ENCODE assay signal across 21 cellular contexts in genomic region chr2:120990451-120990871, GRCh38.
A peak's percentile ranks its signal among the peaks of the same experiment; 100 is the strongest.
DNase-seq lines count a peak whose midpoint lies in the region; ATAC-seq, FAIRE-seq and TF ChIP-seq lines count a peak whose summit lies in the region.
"Had no signal": no experiment of that assay in that cellular context is flagged by ENCODE, and none has a peak within 500 bp of the region (broad histone marks: within the 10 kb centered on the region; RNA-seq: fewer than 3 reads in every experiment).

No MANE protein-coding gene starts in this region.

- TF ChIP-seq CTCF in H1 (IDR thresholded peaks at IDR 0.05; ENCODE audit: control extremely low read depth in 1 of 3, insufficient read depth in 1 of 3, low read depth in 1 of 3, low read length in 3 of 3): no peak
- no peak for TF ChIP-seq CTCF in Peyer's patch (IDR thresholded peaks at IDR 0.05)

- H3K4me1 ChIP-seq in H1 (replicated peaks in 1 of 4; ENCODE audit: control insufficient read depth in 3 of 4, insufficient read depth in 4 of 4, low read length in 3 of 4) (no peaks in the 10 kb centered on the region; a peak in 1 of 7 replicates), Peyer's patch (no peaks in the 10 kb centered on the region)
- H3K4me1 ChIP-seq: ascending aorta had no signal

- H4K91ac ChIP-seq in H1 (replicated peaks; ENCODE audit: insufficient read length, low read length): no peak overlapping the region

- peaks cover 3% of the 10 kb centered on the region; the same call in 1 of the 2 replicates for H3K79me1 ChIP-seq in H1 (ENCODE audit: low read depth, low read length)

- H4K20me1 ChIP-seq in H1 (replicated peaks in 1 of 2; ENCODE audit: control insufficient read depth in 1 of 2, insufficient read depth in 2 of 2, low read length in 2 of 2): peaks cover 8% of the 10 kb centered on the region in 2 experiments

- H3K9me3 ChIP-seq in H1 (ENCODE audit: insufficient read depth in 2 of 2, low read depth in 1 of 2, low read length in 1 of 2) (no peaks in the 10 kb centered on the region), Peyer's patch (no peaks in the 10 kb centered on the region)
- H3K9me3 ChIP-seq: ascending aorta had no signal

- H3K56ac ChIP-seq in H1 (replicated peaks; ENCODE audit: insufficient read length, low read depth, low read length): no peak overlapping the region

- H2AK5ac ChIP-seq in H1 (ENCODE audit: low read depth, low read length): no peak overlapping the region

- H3K27me3 ChIP-seq in H1 (replicated peaks in 1 of 4; ENCODE audit: control insufficient read depth in 3 of 4, extremely low read depth in 1 of 4, insufficient read depth in 3 of 4, low read length in 3 of 4) (no peaks in the 10 kb centered on the region), Peyer's patch (no peaks in the 10 kb centered on the region)
- H3K27me3 ChIP-seq: ascending aorta had no signal

- no peak overlapping the region for H3K18ac ChIP-seq in H1 (ENCODE audit: extremely low read depth, low read length)

- no peak overlapping the region for H2BK20ac ChIP-seq in H1 (ENCODE audit: low read length)

- H3K9ac ChIP-seq in H1 (replicated peaks in 1 of 4; ENCODE audit: extremely low read depth in 1 of 4, low read depth in 3 of 4, low read length in 3 of 4): no peak overlapping the region

- POLR2A ChIA-PET in H1 (lab: Charles Lee; ENCODE audit: partially characterized antibody): no interaction called here

- H4K8ac ChIP-seq in H1 (ENCODE audit: extremely low read depth, insufficient read depth, low read length): no peak overlapping the region

- DNase-seq in GM04504 (ENCODE audit: low read depth) (peak; percentile 17), H1 (ENCODE audit: low read depth in 1 of 2, low spot score in 2 of 2) (peak in 1 of 2 experiments; percentile 39), myocyte (ENCODE audit: low read depth) (peak; percentile 3), Peyer's patch (no peak), COR-L47 (lab: John Stamatoyannopoulos, UW) (no peak)
- DNase-seq: activated naive CD4-positive, alpha-beta T cell treated with anti-CD3 and anti-CD28 coated beads, Interleukin-2, amount 50 U/mL, for 16 hours; AML-193; GF-D8; Kasumi-1; NCI-H1417 treated with DMSO at 0.1 percent for 48 hours; NCI-H2107; NCI-H524; nucleus accumbens; stimulated activated CD4-positive, alpha-beta T cell treated with anti-CD3 and anti-CD28 coated beads, Interleukin-4, amount 100 ng/mL, for 4 hours; T-helper 9 cell had no signal

- H3K4me3 ChIP-seq in H1 (ENCODE audit: extremely low read depth in 1 of 4, insufficient read depth in 2 of 4, low read depth in 3 of 4, low read length in 4 of 4) (no peak overlapping the region), Peyer's patch (no peak overlapping the region)
- H3K4me3 ChIP-seq: ascending aorta had no signal

- TF ChIP-seq POLR2A in H1 (IDR thresholded peaks at IDR 0.05; ENCODE audit: control extremely low read depth in 1 of 2, low read depth in 2 of 2, low read length in 2 of 2): no peak
- no peak for TF ChIP-seq POLR2A in Peyer's patch (IDR thresholded peaks at IDR 0.05)

- H2BK15ac ChIP-seq in H1 (ENCODE audit: low read length): no peak overlapping the region

- no peak overlapping the region for H4K5ac ChIP-seq in H1 (ENCODE audit: insufficient read length, low read depth, low read length)

- H3K4ac ChIP-seq in H1 (replicated peaks; ENCODE audit: insufficient read length, low read depth, low read length): no peak overlapping the region

- no peak overlapping the region for H3K23ac ChIP-seq in H1 (ENCODE audit: insufficient read length)

- CTCF ChIA-PET in H1 (lab: Charles Lee; ENCODE audit: partially characterized antibody): interaction anchor here (0.6 to 1.3 kb wide), 3 partner anchors 32 to 290 kb away, joined by 3 read pairs; no protein-coding TSS in a partner anchor

- TF ChIP-seq EP300 in Ishikawa (IDR thresholded peaks at IDR 0.05; ENCODE audit: borderline replicate concordance) (no peak), H1 (IDR thresholded peaks at IDR 0.05; ENCODE audit: borderline replicate concordance in 1 of 2, low read depth in 2 of 2, low read length in 2 of 2) (no peak)

- no peak overlapping the region for H3K14ac ChIP-seq in H1 (ENCODE audit: insufficient read length)

- H3K4me2 ChIP-seq in H1 (ENCODE audit: insufficient read depth in 1 of 2, low read depth in 2 of 2, low read length in 2 of 2): no peak overlapping the region

- peaks cover 11 to 53% (median 43%) of the 10 kb centered on the region in 4 experiments for H3K36me3 ChIP-seq in H1 (ENCODE audit: control insufficient read depth in 2 of 4, insufficient read depth in 4 of 4, low read length in 3 of 4)
- no peaks in the 10 kb centered on the region for H3K36me3 ChIP-seq in Peyer's patch

- H3K27ac ChIP-seq in H1 (ENCODE audit: low read depth, low read length): no peak overlapping the region
- H3K27ac ChIP-seq in Peyer's patch: no peak overlapping the region
- H3K27ac ChIP-seq: ascending aorta had no signal

- ATAC-seq in GM21367 (IDR thresholded peaks at IDR 0.05; ENCODE audit: unreplicated experiment): no peak
- no peak for ATAC-seq in GM19351 (IDR thresholded peaks at IDR 0.05; ENCODE audit: unreplicated experiment)
- ATAC-seq: CD8-positive, alpha-beta T cell; stimulated activated naive CD8-positive, alpha-beta T cell treated with anti-CD3 and anti-CD28 coated beads, Interleukin-15, amount 100 ng/mL, for 72 hours had no signal

- WGBS in H1 (ENCODE audit: extremely low coverage in 1 of 2, insufficient coverage in 1 of 2, insufficient read length in 1 of 2, insufficient replicate concordance in 2 of 2, low coverage in 1 of 2, low lambda C conversion rate in 2 of 2, missing lambda C conversion rate in 1 of 2), 2 experiments: 86% methylated on average over 12 of the region's 15 CpGs; no CpG with 5 or more reads in 1 of the 2 experiments

- no peaks in the 10 kb centered on the region for H3K79me2 ChIP-seq in H1 (ENCODE audit: control insufficient read depth in 1 of 2, insufficient read depth in 2 of 2, low read length in 2 of 2)

- TF ChIP-seq RAD21 in Ishikawa (IDR thresholded peaks at IDR 0.05; ENCODE audit: low read depth) (no peak), H1 (IDR thresholded peaks at IDR 0.05 in 1 of 2, conservative IDR thresholded peaks at IDR 0.05 in 1 of 2; ENCODE audit: low read depth in 2 of 2, low read length in 2 of 2) (no peak)

- H2AFZ ChIP-seq in H1 (ENCODE audit: low read length): no peak overlapping the region

- H2BK5ac ChIP-seq in H1 (ENCODE audit: low read depth, low read length): no peak overlapping the region

- no peaks in the 10 kb centered on the region for H3K23me2 ChIP-seq in H1 (ENCODE audit: low read depth, low read length)

- no peak for FAIRE-seq in H1 (lab: Jason Lieb, UNC)

- H2BK12ac ChIP-seq in H1 (ENCODE audit: low read depth, low read length): no peak overlapping the region

- H2BK120ac ChIP-seq in H1 (replicated peaks; ENCODE audit: low read depth, low read length): no peak overlapping the region

TF ChIP-seq in Ishikawa, 13 proteins besides CTCF, POLR2A, EP300 and RAD21:
- peak; percentile 76 for TF ChIP-seq CEBPB (IDR thresholded peaks at IDR 0.05)
- TF ChIP-seq TEAD4 (IDR thresholded peaks at IDR 0.05): no peak
- TF ChIP-seq FOXM1 (IDR thresholded peaks at IDR 0.05; ENCODE audit: borderline replicate concordance, low read depth): no peak

TF ChIP-seq in H1, 55 proteins besides CTCF, POLR2A, EP300 and RAD21:
- no peak for TF ChIP-seq GABPA (IDR thresholded peaks at IDR 0.05; ENCODE audit: borderline replicate concordance, insufficient read depth, low read length)
- no peak for TF ChIP-seq CHD1 (IDR thresholded peaks at IDR 0.05; ENCODE audit: low read depth, low read length)
- peak; percentile 91 for TF ChIP-seq CEBPB (IDR thresholded peaks at IDR 0.05; ENCODE audit: low read depth, low read length)

Comparison
In these comparisons a context has a peak if more than half of its experiments do, and no peak if none do; other contexts are left out.
1. DNase-seq: peak in GM04504 (single experiment) and myocyte (single experiment); none in Peyer's patch (0 of 3) and COR-L47 (single experiment).